ENCODE assay signal across 12 cellular contexts in genomic region chr2:65069425-65069824, GRCh38. TPM values are rescaled to one million over a fixed set of nuclear protein-coding genes. Genes with fewer than 3 reads are reported as not detected.
DNase-seq lines count a peak whose midpoint lies in the region; ATAC-seq and TF ChIP-seq lines count a peak whose summit lies in the region.
"Had no signal": no experiment of that assay in that cellular context is flagged by ENCODE, and none has a peak within 500 bp of the region (broad histone marks: within the 10 kb centered on the region; RNA-seq: fewer than 3 reads in every experiment).

No MANE protein-coding gene starts in this region.

- no peaks in the 10 kb centered on the region for H3K27me3 Mint-ChIP-seq in activated naive CD4-positive, alpha-beta T cell treated with anti-CD3 and anti-CD28 coated beads, Interleukin-2, amount 50 U/mL, for 24 hours
- no peaks in the 10 kb centered on the region for H3K27me3 Mint-ChIP-seq in naive thymus-derived CD4-positive, alpha-beta T cell
- no peaks in the 10 kb centered on the region for H3K27me3 Mint-ChIP-seq in endodermal cell (ENCODE audit: insufficient read depth)

- H3K27ac Mint-ChIP-seq in activated naive CD4-positive, alpha-beta T cell treated with anti-CD3 and anti-CD28 coated beads, Interleukin-2, amount 50 U/mL, for 24 hours, result peak overlapping the region; percentile 27
- H3K27ac Mint-ChIP-seq in naive thymus-derived CD4-positive, alpha-beta T cell, result peak overlapping the region in 5 of 9 donors; percentile 51 to 91 (median 59)
- H3K27ac Mint-ChIP-seq in endodermal cell, result no peak overlapping the region

- 84 to 98% methylated on average over 5 to 6 of the region's 6 CpGs for WGBS in tibial nerve, 2 donors
- 94 to 100% methylated on average over 4 to 6 of the region's 6 CpGs for WGBS in endodermal cell (ENCODE audit: insufficient coverage in 1 of 2, insufficient read length in 1 of 2), 2 experiments

- no peaks in the 10 kb centered on the region for H3K9me3 Mint-ChIP-seq in activated naive CD4-positive, alpha-beta T cell treated with anti-CD3 and anti-CD28 coated beads, Interleukin-2, amount 50 U/mL, for 24 hours
- no peaks in the 10 kb centered on the region for H3K9me3 Mint-ChIP-seq in naive thymus-derived CD4-positive, alpha-beta T cell
- no peaks in the 10 kb centered on the region for H3K9me3 Mint-ChIP-seq in endodermal cell

- TF ChIP-seq POLR2A in tibial nerve (IDR thresholded peaks at IDR 0.05), result no peak

- H3K27me3 ChIP-seq in naive thymus-derived CD4-positive, alpha-beta T cell (ENCODE audit: control insufficient read depth in 2 of 2, insufficient read depth in 2 of 2, low read length in 2 of 2), result no peaks in the 10 kb centered on the region
- no peaks in the 10 kb centered on the region for H3K27me3 ChIP-seq in tibial nerve
- H3K27me3 ChIP-seq in endodermal cell (ENCODE audit: control insufficient read depth, insufficient read depth, low read length, poor library complexity, severe bottlenecking), result no peaks in the 10 kb centered on the region

- peaks cover 0 to 25% of the 10 kb centered on the region in 2 donors for H3K4me1 ChIP-seq in naive thymus-derived CD4-positive, alpha-beta T cell (ENCODE audit: control insufficient read depth in 2 of 2, insufficient read depth in 2 of 2, low read length in 2 of 2)
- H3K4me1 ChIP-seq in tibial nerve (peaks cover 0 to 74% (median 29%) of the 10 kb centered on the region in 4 donors), endodermal cell (ENCODE audit: control insufficient read depth, insufficient read depth, low read length) (no peaks in the 10 kb centered on the region)

- peak overlapping the region; percentile 48 for H3K27ac ChIP-seq in angular gyrus (ENCODE audit: low read depth, low read length)
- no peak overlapping the region for H3K27ac ChIP-seq in naive thymus-derived CD4-positive, alpha-beta T cell (ENCODE audit: low read depth, low read length)
- peak overlapping the region; percentile 42 to 81 (median 54) for H3K27ac ChIP-seq in tibial nerve
- no peak overlapping the region for H3K27ac ChIP-seq in endodermal cell (ENCODE audit: low read depth, low read length)

- CTCF ChIA-PET in naive thymus-derived CD4-positive, alpha-beta T cell (lab: Charles Lee), result no interaction called here

- no peak for DNase-seq in activated naive CD4-positive, alpha-beta T cell treated with anti-CD3 and anti-CD28 coated beads, Interleukin-2, amount 50 U/mL, for 16 hours
- DNase-seq in naive thymus-derived CD4-positive, alpha-beta T cell, result no peak
- DNase-seq in tibial nerve (ENCODE audit: low spot score in 2 of 2) (no peak), superior temporal gyrus (ENCODE audit: extremely low spot score) (no peak), endodermal cell (no peak)
- DNase-seq in effector CD8-positive, alpha-beta T cell (lab: John Stamatoyannopoulos, UW), result no peak
- DNase-seq: activated effector memory CD4-positive, alpha-beta T cell treated with anti-CD3 and anti-CD28 coated beads, Interleukin-2, amount 50 U/mL, for 16 hours; hippocampal formation; NCI-H1048; NCI-H526 treated with DMSO at 0.1 percent for 48 hours had no signal

- no peaks in the 10 kb centered on the region for H3K9me3 ChIP-seq in naive thymus-derived CD4-positive, alpha-beta T cell (ENCODE audit: control insufficient read depth in 2 of 3, low read length in 3 of 3)
- H3K9me3 ChIP-seq in tibial nerve (no peaks in the 10 kb centered on the region), endodermal cell (ENCODE audit: control insufficient read depth, low read length) (no peaks in the 10 kb centered on the region)

- no peak overlapping the region for H3K4me3 Mint-ChIP-seq in activated naive CD4-positive, alpha-beta T cell treated with anti-CD3 and anti-CD28 coated beads, Interleukin-2, amount 50 U/mL, for 24 hours
- H3K4me3 Mint-ChIP-seq in naive thymus-derived CD4-positive, alpha-beta T cell, result no peak overlapping the region
- H3K4me3 Mint-ChIP-seq in endodermal cell, result no peak overlapping the region

- no peaks in the 10 kb centered on the region for H3K36me3 Mint-ChIP-seq in activated naive CD4-positive, alpha-beta T cell treated with anti-CD3 and anti-CD28 coated beads, Interleukin-2, amount 50 U/mL, for 24 hours
- peaks cover 0 to 20% (median 0%) of the 10 kb centered on the region in 5 donors for H3K36me3 Mint-ChIP-seq in naive thymus-derived CD4-positive, alpha-beta T cell
- H3K36me3 Mint-ChIP-seq in endodermal cell (ENCODE audit: low read depth), result peaks cover 37% of the 10 kb centered on the region

- peaks cover 0 to 52% (median 9%) of the 10 kb centered on the region in 3 experiments for H3K36me3 ChIP-seq in naive thymus-derived CD4-positive, alpha-beta T cell (ENCODE audit: control insufficient read depth in 2 of 3, insufficient read depth in 3 of 3, low read length in 3 of 3)
- H3K36me3 ChIP-seq in tibial nerve (peaks cover 8 to 52% (median 9%) of the 10 kb centered on the region in 3 donors), endodermal cell (ENCODE audit: control insufficient read depth, insufficient read depth, low read length) (peaks cover 42% of the 10 kb centered on the region)

- no peak for TF ChIP-seq EP300 in tibial nerve (IDR thresholded peaks at IDR 0.05)

- no peak for ATAC-seq in naive thymus-derived CD4-positive, alpha-beta T cell

- intact Hi-C loops in naive thymus-derived CD4-positive, alpha-beta T cell (cut with micrococcal nuclease), result no loop called here

- H3K4me1 Mint-ChIP-seq in activated naive CD4-positive, alpha-beta T cell treated with anti-CD3 and anti-CD28 coated beads, Interleukin-2, amount 50 U/mL, for 24 hours, result peaks cover 32% of the 10 kb centered on the region
- H3K4me1 Mint-ChIP-seq in naive thymus-derived CD4-positive, alpha-beta T cell, result peaks cover 19 to 35% (median 26%) of the 10 kb centered on the region in 7 donors
- H3K4me1 Mint-ChIP-seq in endodermal cell, result no peaks in the 10 kb centered on the region

- POLR2A ChIA-PET in naive thymus-derived CD4-positive, alpha-beta T cell (lab: Charles Lee), result no interaction called here

- no peak overlapping the region for H3K4me3 ChIP-seq in naive thymus-derived CD4-positive, alpha-beta T cell (ENCODE audit: low read length)
- H3K4me3 ChIP-seq in tibial nerve (no peak overlapping the region), endodermal cell (ENCODE audit: low read length) (no peak overlapping the region)

- TF ChIP-seq CTCF in tibial nerve (IDR thresholded peaks at IDR 0.05) (no peak), endodermal cell (conservative IDR thresholded peaks at IDR 0.05) (no peak)

- no peak overlapping the region for H3K9ac ChIP-seq in endodermal cell (ENCODE audit: extremely low read depth, low read length, poor library complexity, severe bottlenecking)

RNA-seq across cellular contexts. Expression of gene CEP68, which starts 13.2 kb away (rescaled TPM):
- total RNA-seq in naive thymus-derived CD4-positive, alpha-beta T cell, result 10 to 100 TPM in 4 of 5 experiments, 1 to 10 TPM in 1; 8.5 to 52.0 (median 20.8) TPM
- 10 to 100 TPM; 25.6 to 36.0 TPM for polyA plus RNA-seq in naive thymus-derived CD4-positive, alpha-beta T cell
- total RNA-seq in tibial nerve, result 10 to 100 TPM; 21.6 to 40.4 (median 25.2) TPM
- 10 to 100 TPM; 13.7 to 17.7 TPM for total RNA-seq in endodermal cell
- 18.0 TPM for polyA plus RNA-seq in endodermal cell (2013, experiment 1 of 2)
- polyA plus RNA-seq in endodermal cell (2013, experiment 2 of 2), result 17.7 TPM

Comparison
In these comparisons a context has a peak if more than half of its experiments do, and no peak if none do; other contexts are left out.
1. H3K27ac ChIP-seq: peak in angular gyrus (single experiment) and tibial nerve (4 of 4); none in naive thymus-derived CD4-positive, alpha-beta T cell (single experiment) and endodermal cell (single experiment).